1 cellular context compared by ENCODE assay signal in the genomic region with DNA sequence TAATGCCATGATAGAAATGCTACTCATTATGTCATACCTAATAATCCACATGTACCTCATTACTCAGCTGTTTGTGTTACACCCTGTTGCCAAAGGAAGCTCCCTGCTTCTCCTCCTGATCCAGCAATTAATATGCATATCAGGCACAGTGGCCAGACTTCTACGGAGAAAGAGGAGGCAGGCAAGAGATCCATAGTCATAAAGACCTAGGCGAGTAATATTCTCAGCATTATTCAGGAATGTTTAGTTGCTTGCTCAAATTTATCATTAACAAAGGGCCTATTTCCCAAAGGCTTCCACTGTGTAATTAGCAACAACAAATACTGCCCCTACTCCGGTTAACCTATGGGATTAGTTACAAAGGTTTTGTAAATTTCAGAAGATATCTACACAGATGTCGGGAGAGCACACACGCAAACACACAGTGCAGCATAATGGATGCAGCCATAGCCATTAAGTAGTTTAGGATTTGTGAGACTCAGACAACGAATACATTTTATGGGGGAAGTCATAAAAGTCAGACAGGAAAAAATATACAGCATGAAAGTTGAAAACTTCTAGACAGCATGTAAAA.
TF ChIP-seq lines count a peak whose summit lies in the region.

No MANE protein-coding gene starts in this region.

TF ChIP-seq in HEK293, 187 proteins besides CTCF, POLR2A, EP300 and RAD21 (continued from another document):
- TF ChIP-seq, protein P1, sequence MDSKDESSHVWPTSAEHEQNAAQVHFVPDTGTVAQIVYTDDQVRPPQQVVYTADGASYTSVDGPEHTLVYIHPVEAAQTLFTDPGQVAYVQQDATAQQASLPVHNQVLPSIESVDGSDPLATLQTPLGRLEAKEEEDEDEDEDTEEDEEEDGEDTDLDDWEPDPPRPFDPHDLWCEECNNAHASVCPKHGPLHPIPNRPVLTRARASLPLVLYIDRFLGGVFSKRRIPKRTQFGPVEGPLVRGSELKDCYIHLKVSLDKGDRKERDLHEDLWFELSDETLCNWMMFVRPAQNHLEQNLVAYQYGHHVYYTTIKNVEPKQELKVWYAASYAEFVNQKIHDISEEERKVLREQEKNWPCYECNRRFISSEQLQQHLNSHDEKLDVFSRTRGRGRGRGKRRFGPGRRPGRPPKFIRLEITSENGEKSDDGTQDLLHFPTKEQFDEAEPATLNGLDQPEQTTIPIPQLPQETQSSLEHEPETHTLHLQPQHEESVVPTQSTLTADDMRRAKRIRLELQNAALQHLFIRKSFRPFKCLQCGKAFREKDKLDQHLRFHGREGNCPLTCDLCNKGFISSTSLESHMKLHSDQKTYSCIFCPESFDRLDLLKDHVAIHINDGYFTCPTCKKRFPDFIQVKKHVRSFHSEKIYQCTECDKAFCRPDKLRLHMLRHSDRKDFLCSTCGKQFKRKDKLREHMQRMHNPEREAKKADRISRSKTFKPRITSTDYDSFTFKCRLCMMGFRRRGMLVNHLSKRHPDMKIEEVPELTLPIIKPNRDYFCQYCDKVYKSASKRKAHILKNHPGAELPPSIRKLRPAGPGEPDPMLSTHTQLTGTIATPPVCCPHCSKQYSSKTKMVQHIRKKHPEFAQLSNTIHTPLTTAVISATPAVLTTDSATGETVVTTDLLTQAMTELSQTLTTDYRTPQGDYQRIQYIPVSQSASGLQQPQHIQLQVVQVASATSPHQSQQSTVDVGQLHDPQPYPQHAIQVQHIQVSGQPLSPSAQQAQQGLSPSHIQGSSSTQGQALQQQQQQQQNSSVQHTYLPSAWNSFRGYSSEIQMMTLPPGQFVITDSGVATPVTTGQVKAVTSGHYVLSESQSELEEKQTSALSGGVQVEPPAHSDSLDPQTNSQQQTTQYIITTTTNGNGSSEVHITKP (tag by site-specific recombination; IDR thresholded peaks at IDR 0.05), result peak; percentile 47; the same call in 1 of the 2 replicates
- TF ChIP-seq FEZF1 (tag by site-specific recombination; IDR thresholded peaks at IDR 0.05) (peak; percentile 50; the same call in 1 of the 2 replicates), ZNF629 (tag by site-specific recombination; IDR thresholded peaks at IDR 0.05) (peak; percentile 76), ZBTB8A (tag by site-specific recombination; IDR thresholded peaks at IDR 0.05) (0 out of 2 replicates have a peak, but pooled peaks have one; percentile 13), BCL11B (tag by site-specific recombination; IDR thresholded peaks at IDR 0.05; ENCODE audit: low read depth) (0 out of 2 replicates have a peak, but pooled peaks have one; percentile 23), ZXDB (tag by site-specific recombination; IDR thresholded peaks at IDR 0.05) (0 out of 2 replicates have a peak, but pooled peaks have one; percentile 45), ZNF776 (tag by site-specific recombination; IDR thresholded peaks at IDR 0.05; ENCODE audit: borderline replicate concordance) (no peak), ZNF394 (tag by site-specific recombination; IDR thresholded peaks at IDR 0.05; ENCODE audit: borderline replicate concordance) (peak; percentile 65), ZBTB20 (tag by site-specific recombination; IDR thresholded peaks at IDR 0.05) (peak; percentile 83), ZNF335 (tag by site-specific recombination; conservative IDR thresholded peaks at IDR 0.05) (peak; percentile 68), ZBTB17 (tag by site-specific recombination; IDR thresholded peaks at IDR 0.05) (peak; percentile 64), ZSCAN30 (tag by site-specific recombination; IDR thresholded peaks at IDR 0.05) (peak; percentile 17; the same call in 1 of the 2 replicates), IKZF3 (tag by site-specific recombination; IDR thresholded peaks at IDR 0.05) (peak; percentile 6; the same call in 1 of the 2 replicates), ZNF529 (tag by site-specific recombination; IDR thresholded peaks at IDR 0.05; ENCODE audit: insufficient replicate concordance) (no peak), SP7 (tag by site-specific recombination; IDR thresholded peaks at IDR 0.05) (peak; percentile 81)
- TF ChIP-seq, protein P2, sequence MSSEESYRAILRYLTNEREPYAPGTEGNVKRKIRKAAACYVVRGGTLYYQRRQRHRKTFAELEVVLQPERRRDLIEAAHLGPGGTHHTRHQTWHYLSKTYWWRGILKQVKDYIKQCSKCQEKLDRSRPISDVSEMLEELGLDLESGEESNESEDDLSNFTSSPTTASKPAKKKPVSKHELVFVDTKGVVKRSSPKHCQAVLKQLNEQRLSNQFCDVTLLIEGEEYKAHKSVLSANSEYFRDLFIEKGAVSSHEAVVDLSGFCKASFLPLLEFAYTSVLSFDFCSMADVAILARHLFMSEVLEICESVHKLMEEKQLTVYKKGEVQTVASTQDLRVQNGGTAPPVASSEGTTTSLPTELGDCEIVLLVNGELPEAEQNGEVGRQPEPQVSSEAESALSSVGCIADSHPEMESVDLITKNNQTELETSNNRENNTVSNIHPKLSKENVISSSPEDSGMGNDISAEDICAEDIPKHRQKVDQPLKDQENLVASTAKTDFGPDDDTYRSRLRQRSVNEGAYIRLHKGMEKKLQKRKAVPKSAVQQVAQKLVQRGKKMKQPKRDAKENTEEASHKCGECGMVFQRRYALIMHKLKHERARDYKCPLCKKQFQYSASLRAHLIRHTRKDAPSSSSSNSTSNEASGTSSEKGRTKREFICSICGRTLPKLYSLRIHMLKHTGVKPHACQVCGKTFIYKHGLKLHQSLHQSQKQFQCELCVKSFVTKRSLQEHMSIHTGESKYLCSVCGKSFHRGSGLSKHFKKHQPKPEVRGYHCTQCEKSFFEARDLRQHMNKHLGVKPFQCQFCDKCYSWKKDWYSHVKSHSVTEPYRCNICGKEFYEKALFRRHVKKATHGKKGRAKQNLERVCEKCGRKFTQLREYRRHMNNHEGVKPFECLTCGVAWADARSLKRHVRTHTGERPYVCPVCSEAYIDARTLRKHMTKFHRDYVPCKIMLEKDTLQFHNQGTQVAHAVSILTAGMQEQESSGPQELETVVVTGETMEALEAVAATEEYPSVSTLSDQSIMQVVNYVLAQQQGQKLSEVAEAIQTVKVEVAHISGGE (tag by site-specific recombination; conservative IDR thresholded peaks at IDR 0.05; ENCODE audit: low read depth), result 0 out of 2 replicates have a peak, but pooled peaks have one; percentile 22
- TF ChIP-seq, protein P3, sequence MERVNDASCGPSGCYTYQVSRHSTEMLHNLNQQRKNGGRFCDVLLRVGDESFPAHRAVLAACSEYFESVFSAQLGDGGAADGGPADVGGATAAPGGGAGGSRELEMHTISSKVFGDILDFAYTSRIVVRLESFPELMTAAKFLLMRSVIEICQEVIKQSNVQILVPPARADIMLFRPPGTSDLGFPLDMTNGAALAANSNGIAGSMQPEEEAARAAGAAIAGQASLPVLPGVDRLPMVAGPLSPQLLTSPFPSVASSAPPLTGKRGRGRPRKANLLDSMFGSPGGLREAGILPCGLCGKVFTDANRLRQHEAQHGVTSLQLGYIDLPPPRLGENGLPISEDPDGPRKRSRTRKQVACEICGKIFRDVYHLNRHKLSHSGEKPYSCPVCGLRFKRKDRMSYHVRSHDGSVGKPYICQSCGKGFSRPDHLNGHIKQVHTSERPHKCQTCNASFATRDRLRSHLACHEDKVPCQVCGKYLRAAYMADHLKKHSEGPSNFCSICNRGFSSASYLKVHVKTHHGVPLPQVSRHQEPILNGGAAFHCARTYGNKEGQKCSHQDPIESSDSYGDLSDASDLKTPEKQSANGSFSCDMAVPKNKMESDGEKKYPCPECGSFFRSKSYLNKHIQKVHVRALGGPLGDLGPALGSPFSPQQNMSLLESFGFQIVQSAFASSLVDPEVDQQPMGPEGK (tag by site-specific recombination; IDR thresholded peaks at IDR 0.05), result no peak
- TF ChIP-seq, protein P4, sequence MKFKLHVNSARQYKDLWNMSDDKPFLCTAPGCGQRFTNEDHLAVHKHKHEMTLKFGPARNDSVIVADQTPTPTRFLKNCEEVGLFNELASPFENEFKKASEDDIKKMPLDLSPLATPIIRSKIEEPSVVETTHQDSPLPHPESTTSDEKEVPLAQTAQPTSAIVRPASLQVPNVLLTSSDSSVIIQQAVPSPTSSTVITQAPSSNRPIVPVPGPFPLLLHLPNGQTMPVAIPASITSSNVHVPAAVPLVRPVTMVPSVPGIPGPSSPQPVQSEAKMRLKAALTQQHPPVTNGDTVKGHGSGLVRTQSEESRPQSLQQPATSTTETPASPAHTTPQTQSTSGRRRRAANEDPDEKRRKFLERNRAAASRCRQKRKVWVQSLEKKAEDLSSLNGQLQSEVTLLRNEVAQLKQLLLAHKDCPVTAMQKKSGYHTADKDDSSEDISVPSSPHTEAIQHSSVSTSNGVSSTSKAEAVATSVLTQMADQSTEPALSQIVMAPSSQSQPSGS (tag by site-specific recombination; IDR thresholded peaks at IDR 0.05; ENCODE audit: low read depth), result peak; percentile 62
